ENCODE assay signal across 8 cellular contexts in the genomic region with DNA sequence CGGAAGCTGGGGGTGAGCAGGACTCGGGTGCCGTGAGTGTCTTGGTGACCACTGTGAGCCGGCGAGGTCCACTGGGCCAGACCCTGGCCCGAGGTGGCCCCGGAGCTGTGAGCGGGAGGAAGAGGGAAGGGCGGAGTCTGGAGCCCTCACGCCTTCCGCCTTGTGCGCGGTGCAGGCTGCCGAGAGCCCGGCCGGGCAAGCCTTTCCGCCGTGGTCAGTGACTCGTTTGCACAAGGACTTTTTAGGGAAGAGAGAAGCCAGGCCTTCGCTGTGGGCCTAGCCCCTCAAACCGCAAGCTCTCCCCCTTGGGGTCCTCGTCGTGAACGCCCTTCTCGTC. TPM values are rescaled to one million over a fixed set of nuclear protein-coding genes. Genes with fewer than 3 reads are reported as not detected.
DNase-seq lines count a peak whose midpoint lies in the region; ATAC-seq and TF ChIP-seq lines count a peak whose summit lies in the region.

No MANE protein-coding gene starts in this region.

- H3K27me3 Mint-ChIP-seq in neural crest cell (ENCODE audit: low read depth): peaks cover 37% of the 10 kb centered on the region

- no peaks in the 10 kb centered on the region for H3K36me3 Mint-ChIP-seq in neural crest cell (ENCODE audit: low read depth)

- DNase-seq in AG04450 (ENCODE audit: low read depth, low spot score): no peak
- DNase-seq in activated CD8-positive, alpha-beta memory T cell treated with anti-CD3 and anti-CD28 coated beads, Interleukin-2, amount 50 U/mL, for 4 hours: peak; percentile 28
- DNase-seq in fibroblast of the aortic adventitia (ENCODE audit: low read depth): no peak
- peak; percentile 40 for DNase-seq in neural crest cell (ENCODE audit: low read depth, low spot score)
- no peak for DNase-seq in SIG-M5 (lab: John Stamatoyannopoulos, UW)

- H3K4me3 ChIP-seq in AG04450 (ENCODE audit: low read depth, low read length) (peak overlapping the region; percentile 73), fibroblast of the aortic adventitia (ENCODE audit: low read depth, low read length) (peak overlapping the region; percentile 44)

- H3K9me3 ChIP-seq in AG04450 (ENCODE audit: control insufficient read depth, insufficient read depth, low read length): peaks cover 10% of the 10 kb centered on the region; the same call in 1 of the 2 replicates

- H3K9me3 Mint-ChIP-seq in neural crest cell: no peaks in the 10 kb centered on the region

- no peak for TF ChIP-seq CTCF in AG04450 (IDR thresholded peaks at IDR 0.05; ENCODE audit: low read depth, low read length)
- TF ChIP-seq CTCF in fibroblast of the aortic adventitia (IDR thresholded peaks at IDR 0.05; ENCODE audit: insufficient read depth, low read length): no peak
- TF ChIP-seq CTCF in neural crest cell (conservative IDR thresholded peaks at IDR 0.05): no peak

- POLR2A ChIA-PET in AG04450 (lab: Yijun Ruan, JAX): no interaction called here

- ATAC-seq in GM18505 (IDR thresholded peaks at IDR 0.05; ENCODE audit: unreplicated experiment) (peak; percentile 41), HG03342 (IDR thresholded peaks at IDR 0.05; ENCODE audit: unreplicated experiment) (peak; percentile 42), GM19455 (IDR thresholded peaks at IDR 0.05; ENCODE audit: unreplicated experiment) (no peak)

- TF ChIP-seq POLR2A in GM18505 (IDR thresholded peaks at IDR 0.05; ENCODE audit: borderline replicate concordance, extremely low read depth, insufficient read depth, insufficient read length): no peak

- peaks cover 20% of the 10 kb centered on the region for H3K4me1 Mint-ChIP-seq in neural crest cell

- no peaks in the 10 kb centered on the region for H3K27me3 ChIP-seq in AG04450 (ENCODE audit: control insufficient read depth, insufficient read depth, low read length)

- CTCF ChIA-PET in AG04450 (lab: Charles Lee): interaction anchor here (0.6 to 2.6 kb wide), 50 partner anchors 9 to 1174 kb away, joined by 3 to 28 read pairs (median 4); no protein-coding TSS in a partner anchor

- H3K27ac ChIP-seq in AG04450 (ENCODE audit: low read depth, low read length): no peak overlapping the region

- peak overlapping the region; percentile 88 for H3K4me3 Mint-ChIP-seq in neural crest cell

- peak overlapping the region; percentile 46 for H3K27ac Mint-ChIP-seq in neural crest cell (ENCODE audit: unreplicated experiment)

RNA-seq across cellular contexts. Expression of a gene that starts 40.9 kb away (rescaled TPM):
- 53.5 and 57.7 TPM in 2 replicates for polyA plus RNA-seq in AG04450 (2011; rRNA removed)
- polyA minus RNA-seq in AG04450 (2011; rRNA and poly(A)+ RNA removed): 15.5 and 17.8 TPM in 2 replicates
- total RNA-seq in fibroblast of the aortic adventitia (ENCODE audit: low replicate concordance): 40.2 and 65.3 TPM in 2 replicates
- 37.7 and 39.9 TPM in 2 replicates for total RNA-seq in neural crest cell

Comparison
In these comparisons a context has a peak if more than half of its experiments do, and no peak if none do; other contexts are left out.
1. DNase-seq: peak in activated CD8-positive, alpha-beta memory T cell treated with anti-CD3 and anti-CD28 coated beads, Interleukin-2, amount 50 U/mL, for 4 hours (single experiment) and neural crest cell (single experiment); none in AG04450 (single experiment), fibroblast of the aortic adventitia (single experiment) and SIG-M5 (single experiment).